Comparison of ENCODE assay signal across 1 cellular context in genomic region chr1:88885933-88886332, GRCh38.
TF ChIP-seq lines count a peak whose summit lies in the region.

No MANE protein-coding gene starts in this region.

TF ChIP-seq in K562, 482 proteins besides CTCF, POLR2A, EP300 and RAD21:
- peak; percentile 68; the same call in 1 of the 2 replicates for TF ChIP-seq MAFG (tag; conservative IDR thresholded peaks at IDR 0.05)
- TF ChIP-seq ZNF316 (IDR thresholded peaks at IDR 0.05) = peak; percentile 87
- no peak for TF ChIP-seq PTTG1 (tag; IDR thresholded peaks at IDR 0.05; ENCODE audit: low read depth)
- peak; percentile 80 for TF ChIP-seq MAFF (IDR thresholded peaks at IDR 0.05; ENCODE audit: low read length)
- peak; percentile 85 for TF ChIP-seq MAFK (IDR thresholded peaks at IDR 0.05; ENCODE audit: low read length)
- TF ChIP-seq MLLT1 (IDR thresholded peaks at IDR 0.05) = no peak
- peak; percentile 74 for TF ChIP-seq C11orf30 (IDR thresholded peaks at IDR 0.05; ENCODE audit: low read depth)
TF ChIP-seq in K562: peak in this region for 5.
